Comparison of ENCODE assay signal across 8 cellular contexts in the genomic region with DNA sequence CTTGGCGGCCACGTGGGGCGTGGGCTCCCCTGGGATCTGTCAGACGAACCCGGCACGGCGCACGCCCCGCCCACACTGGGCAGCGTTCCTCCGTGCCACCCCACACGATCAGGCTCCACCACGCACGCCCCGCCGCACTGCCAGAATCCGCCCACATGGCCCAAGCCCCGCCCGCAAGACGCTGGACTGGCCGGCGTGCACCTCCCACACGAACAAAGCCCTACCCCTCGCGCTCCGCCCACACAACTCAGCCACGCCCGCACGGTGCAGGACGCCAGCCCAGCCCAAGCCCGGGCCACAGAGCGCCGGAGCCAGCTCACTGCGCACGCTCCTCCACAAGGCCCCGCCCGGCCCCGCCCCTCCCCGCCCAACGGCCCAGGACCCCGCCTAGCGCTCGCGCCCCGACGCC. TPM values are rescaled to one million over a fixed set of nuclear protein-coding genes. Genes with fewer than 3 reads are reported as not detected.
DNase-seq lines count a peak whose midpoint lies in the region; ATAC-seq, FAIRE-seq and TF ChIP-seq lines count a peak whose summit lies in the region.

No MANE protein-coding gene starts in this region.

- H3K9me3 ChIP-seq in keratinocyte (ENCODE audit: control insufficient read depth, low read depth, low read length) = no peaks in the 10 kb centered on the region

- no peaks in the 10 kb centered on the region for H3K9me1 ChIP-seq in keratinocyte (ENCODE audit: control insufficient read depth, extremely low read depth, insufficient read depth, low read length)

- H2AFZ ChIP-seq in ACC112 (ENCODE audit: low read length, unreplicated experiment) (no peak overlapping the region), keratinocyte (ENCODE audit: control insufficient read depth, low read length) (peak overlapping the region; percentile 66)

- H3K4me2 ChIP-seq in keratinocyte (ENCODE audit: control insufficient read depth, extremely low read depth, insufficient read depth, low read depth, low read length) = peak overlapping the region; percentile 87

- H3K27ac ChIP-seq in ACC112 (ENCODE audit: low read depth, low read length) (peak overlapping the region; percentile 98), keratinocyte (ENCODE audit: control insufficient read depth, insufficient read depth, low read length) (peak overlapping the region; percentile 75)

- dilution Hi-C loops in keratinocyte (cut with MboI; ENCODE audit: extremely low pct_ligation_motif_present, low sequenced_read_pairs) = no loop called here

- peak overlapping the region; percentile 86 for H3K4me3 ChIP-seq in ACC112 (ENCODE audit: low read depth, low read length)
- peak overlapping the region; percentile 50 to 78 (median 76) for H3K4me3 ChIP-seq in keratinocyte (ENCODE audit: control insufficient read depth in 2 of 3, extremely low read depth in 1 of 3, insufficient read depth in 2 of 3, low read depth in 1 of 3, low read length in 3 of 3)

- H3K27me3 Mint-ChIP-seq in T-helper 1 cell treated with Interleukin-12 subunit alpha and Interleukin-12 subunit beta and Interleukin-4 antibody, amounts not matched to agents 30 μg/mL and 1 μg/mL, for 36 hours (ENCODE audit: low read depth) = no peaks in the 10 kb centered on the region

- H3K4me1 ChIP-seq in ACC112 (ENCODE audit: control insufficient read depth, insufficient read depth, low read length, unreplicated experiment) (peaks cover 33% of the 10 kb centered on the region), keratinocyte (ENCODE audit: control insufficient read depth, extremely low read depth, insufficient read depth, low read length) (peaks cover 16% of the 10 kb centered on the region)

- peak overlapping the region; percentile 79 for H3K9ac ChIP-seq in keratinocyte (ENCODE audit: control insufficient read depth, extremely low read depth, insufficient read depth, low read length)

- no peak for FAIRE-seq in keratinocyte (lab: Jason Lieb, UNC)

- H3K27ac Mint-ChIP-seq in T-helper 1 cell treated with Interleukin-12 subunit alpha and Interleukin-12 subunit beta and Interleukin-4 antibody, amounts not matched to agents 30 μg/mL and 1 μg/mL, for 36 hours = peak overlapping the region; percentile 93

- peaks cover 6% of the 10 kb centered on the region for H3K36me3 Mint-ChIP-seq in T-helper 1 cell treated with Interleukin-12 subunit alpha and Interleukin-12 subunit beta and Interleukin-4 antibody, amounts not matched to agents 30 μg/mL and 1 μg/mL, for 36 hours (ENCODE audit: low read depth)

- peak overlapping the region; percentile 93 for H3K4me3 Mint-ChIP-seq in T-helper 1 cell treated with Interleukin-12 subunit alpha and Interleukin-12 subunit beta and Interleukin-4 antibody, amounts not matched to agents 30 μg/mL and 1 μg/mL, for 36 hours

- DNase-seq in NCI-H187 (lab: John Stamatoyannopoulos, UW) (peak; percentile 100), cerebellar nuclear complex (lab: John Stamatoyannopoulos, UW) (peak; percentile 94 to 95), keratinocyte (ENCODE audit: low read depth, low spot score) (peak; percentile 90), smooth muscle cell of the brain vasculature (ENCODE audit: low read depth, low spot score) (peak; percentile 96)

- peak; percentile 79 for ATAC-seq in GM18508 (IDR thresholded peaks at IDR 0.05; ENCODE audit: insufficient read depth, unreplicated experiment)
- ATAC-seq in HG03025 (IDR thresholded peaks at IDR 0.05; ENCODE audit: low FRiP score, unreplicated experiment) = peak; percentile 87

- TF ChIP-seq CTCF in keratinocyte (optimal IDR thresholded peaks at IDR 0.05 in 1 of 3, IDR thresholded peaks at IDR 0.05 in 1 of 3, conservative IDR thresholded peaks at IDR 0.05 in 1 of 3; ENCODE audit: extremely low read depth in 1 of 3, insufficient read depth in 2 of 3, low read length in 3 of 3) = no peak

- peaks cover 20% of the 10 kb centered on the region for H3K4me1 Mint-ChIP-seq in T-helper 1 cell treated with Interleukin-12 subunit alpha and Interleukin-12 subunit beta and Interleukin-4 antibody, amounts not matched to agents 30 μg/mL and 1 μg/mL, for 36 hours (ENCODE audit: low read depth)

- H3K27me3 ChIP-seq in ACC112 (ENCODE audit: insufficient read depth, low read length) = no peaks in the 10 kb centered on the region
- no peaks in the 10 kb centered on the region for H3K27me3 ChIP-seq in keratinocyte (ENCODE audit: control insufficient read depth, extremely low read depth, insufficient read depth, low read length)

- H3K36me3 ChIP-seq in ACC112 (ENCODE audit: insufficient read depth, low read length) (peaks cover 4% of the 10 kb centered on the region; the same call in 1 of the 2 replicates), keratinocyte (ENCODE audit: control insufficient read depth in 2 of 2, extremely low read depth in 1 of 2, insufficient read depth in 2 of 2, low read length in 2 of 2) (peaks cover 4 to 8% of the 10 kb centered on the region in 2 experiments)

- peaks cover 21% of the 10 kb centered on the region for H3K79me2 ChIP-seq in ACC112 (ENCODE audit: control insufficient read depth, insufficient read depth, low read length, unreplicated experiment)
- peaks cover 20% of the 10 kb centered on the region for H3K79me2 ChIP-seq in keratinocyte (ENCODE audit: control insufficient read depth, insufficient read depth, low read length)

- peaks cover 3% of the 10 kb centered on the region for H4K20me1 ChIP-seq in keratinocyte (ENCODE audit: control insufficient read depth, extremely low read depth, insufficient read depth, low read length)

- H3K9me3 Mint-ChIP-seq in T-helper 1 cell treated with Interleukin-12 subunit alpha and Interleukin-12 subunit beta and Interleukin-4 antibody, amounts not matched to agents 30 μg/mL and 1 μg/mL, for 36 hours = no peaks in the 10 kb centered on the region

RNA-seq across cellular contexts. Expression of a gene that starts 0.6 kb away (rescaled TPM):
- polyA plus RNA-seq in keratinocyte = 18.2 to 27.7 TPM (median 26.0 TPM) in 3 replicates
- polyA plus RNA-seq in keratinocyte (2011; ENCODE audit: low read depth) = 71.6 TPM
- polyA plus RNA-seq in keratinocyte (2011; cell fraction: cytosol; rRNA removed) = 21.5 and 22.2 TPM in 2 replicates
- 43.3 and 49.5 TPM in 2 replicates for polyA plus RNA-seq in keratinocyte (2011; cell fraction: nucleus; rRNA removed)
- polyA plus RNA-seq in keratinocyte (2012; ENCODE audit: low replicate concordance) = 14.2 and 20.1 TPM in 2 replicates
- 4.9 to 11.0 TPM (median 5.2 TPM) in 3 replicates for polyA minus RNA-seq in keratinocyte
- 7.9 TPM for polyA minus RNA-seq in keratinocyte (2011; cell fraction: cytosol; rRNA and poly(A)+ RNA removed)
- polyA minus RNA-seq in keratinocyte (2011; cell fraction: nucleus; rRNA and poly(A)+ RNA removed) = 5.8 and 9.8 TPM in 2 replicates

Comparison
In these comparisons a context has a peak if more than half of its experiments do, and no peak if none do; other contexts are left out.
1. Peak in every context shown above with its lines: DNase-seq, ATAC-seq, H3K4me3 ChIP-seq and H3K27ac ChIP-seq.